In genomic region chr11:68447914-68448313, GRCh38 we compare ENCODE assay signal across 7 cellular contexts. TPM values are rescaled to one million over a fixed set of nuclear protein-coding genes. Genes with fewer than 3 reads are reported as not detected.
DNase-seq lines count a peak whose midpoint lies in the region; ATAC-seq, FAIRE-seq and TF ChIP-seq lines count a peak whose summit lies in the region.
"Not testable (repeated sequence)": the region's sequence is repeated elsewhere in the genome, so short reads cannot be mapped to it uniquely, and the experiment has no call there.

No MANE protein-coding gene starts in this region.

- not testable (repeated sequence) for DNase-seq in Caco-2; WTC11 (ENCODE audit: low spot score); mammary epithelial cell; endothelial cell (ENCODE audit: low spot score); nephron progenitor cell; urothelium cell line (ENCODE audit: low spot score)

- peak; percentile 5 for FAIRE-seq in urothelium cell line (lab: Jason Lieb, UNC)

- not testable (repeated sequence) for BruUV-seq in Caco-2 (replicated peaks; lab: Mats Ljungman, UMichigan); mammary epithelial cell (replicated peaks; lab: Mats Ljungman, UMichigan)

- 68% methylated on average over 5 of the region's 6 CpGs for WGBS in mammary epithelial cell (ENCODE audit: low coverage, missing lambda C conversion rate)

- ATAC-seq in WTC11: not testable (repeated sequence)

- not testable (repeated sequence) for H3K27me3 ChIP-seq in Caco-2 (replicated peaks; ENCODE audit: control insufficient read depth, insufficient read depth, low read length); KMS-11 (ENCODE audit: insufficient read depth, low read depth); mammary epithelial cell (ENCODE audit: insufficient read depth, low read length)

- not testable (repeated sequence) for H3K4me1 Mint-ChIP-seq in Caco-2 (ENCODE audit: low read depth, unreplicated experiment); WTC11; endothelial cell (ENCODE audit: unreplicated experiment); nephron progenitor cell

- H3K9me3 ChIP-seq in Caco-2; mammary epithelial cell (replicated peaks; ENCODE audit: insufficient read depth, low read length): not testable (repeated sequence)

- in situ Hi-C loops in mammary epithelial cell (cut with MboI; ENCODE audit: low sequenced_read_pairs in 2 of 2): not testable (repeated sequence)

- POLR2A ChIA-PET in Caco-2 (lab: Charles Lee); WTC11 (lab: Charles Lee): not testable (repeated sequence)

- H3K4me1 ChIP-seq in Caco-2; KMS-11 (ENCODE audit: low read depth, poor library complexity, severe bottlenecking); mammary epithelial cell (ENCODE audit: insufficient read depth, low read length): not testable (repeated sequence)

- H3K4me3 ChIP-seq in Caco-2 (ENCODE audit: low read depth, low read length); KMS-11 (IDR thresholded peaks at IDR 0.05; ENCODE audit: insufficient read depth, low read depth, low read length); mammary epithelial cell (replicated peaks in 1 of 3; ENCODE audit: insufficient read depth in 1 of 3, low read depth in 2 of 3, low read length in 3 of 3): not testable (repeated sequence)

- H3K27ac ChIP-seq in KMS-11; mammary epithelial cell (ENCODE audit: insufficient read depth, low read depth, low read length): not testable (repeated sequence)

- CTCF ChIA-PET in Caco-2 (lab: Charles Lee); WTC11 (lab: Charles Lee); mammary epithelial cell (lab: Charles Lee; ENCODE audit: low non-redundant PET): not testable (repeated sequence)

- not testable (repeated sequence) for H3K27me3 Mint-ChIP-seq in Caco-2 (ENCODE audit: insufficient read depth, unreplicated experiment); WTC11 (ENCODE audit: low read depth); endothelial cell (ENCODE audit: unreplicated experiment); nephron progenitor cell (ENCODE audit: low read depth, poor library complexity)

- H3K27ac Mint-ChIP-seq in Caco-2 (ENCODE audit: unreplicated experiment): peak overlapping the region; percentile 14
- H3K27ac Mint-ChIP-seq in WTC11: peak overlapping the region; percentile 70
- not testable (repeated sequence) for H3K27ac Mint-ChIP-seq in endothelial cell (ENCODE audit: unreplicated experiment)
- H3K27ac Mint-ChIP-seq in nephron progenitor cell: peak overlapping the region; percentile 19

- not testable (repeated sequence) for H3K9me3 Mint-ChIP-seq in Caco-2 (ENCODE audit: unreplicated experiment); WTC11; endothelial cell (ENCODE audit: unreplicated experiment); nephron progenitor cell

- H3K4me2 ChIP-seq in KMS-11; mammary epithelial cell (ENCODE audit: insufficient read depth, low read depth, low read length): not testable (repeated sequence)

- H3K79me2 ChIP-seq in KMS-11 (ENCODE audit: insufficient read depth, low read depth); mammary epithelial cell (ENCODE audit: insufficient read depth, low read length): not testable (repeated sequence)

- peaks cover 13% of the 10 kb centered on the region for H3K36me3 ChIP-seq in Caco-2 (ENCODE audit: control insufficient read depth, insufficient read depth, low read length)
- not testable (repeated sequence) for H3K36me3 ChIP-seq in KMS-11 (ENCODE audit: insufficient read depth); mammary epithelial cell (ENCODE audit: insufficient read depth, low read length)

- not testable (repeated sequence) for H4K20me1 ChIP-seq in KMS-11 (ENCODE audit: insufficient read depth); mammary epithelial cell (ENCODE audit: insufficient read depth, low read length)

- peaks cover 66% of the 10 kb centered on the region for H3K36me3 Mint-ChIP-seq in Caco-2 (ENCODE audit: insufficient read depth, unreplicated experiment)
- H3K36me3 Mint-ChIP-seq in WTC11: peaks cover 15% of the 10 kb centered on the region
- peaks cover 17% of the 10 kb centered on the region for H3K36me3 Mint-ChIP-seq in endothelial cell (ENCODE audit: low read depth, unreplicated experiment)
- peaks cover 34% of the 10 kb centered on the region for H3K36me3 Mint-ChIP-seq in nephron progenitor cell (ENCODE audit: low read depth)

- H3K4me3 Mint-ChIP-seq in Caco-2 (ENCODE audit: unreplicated experiment); WTC11; nephron progenitor cell: not testable (repeated sequence)
- peak overlapping the region; percentile 37 for H3K4me3 Mint-ChIP-seq in endothelial cell (ENCODE audit: unreplicated experiment)

- H2AFZ ChIP-seq in KMS-11 (ENCODE audit: low read depth) (peak overlapping the region; percentile 47; the same call in 1 of the 2 replicates), mammary epithelial cell (ENCODE audit: low read depth, low read length) (peak overlapping the region; percentile 39)

- intact Hi-C loops in Caco-2 (cut with micrococcal nuclease; ENCODE audit: unreplicated experiment) (loop anchor here (1.0 kb wide), 3 partner anchors 12 to 239 kb away; partner anchors contain the start of gene PPP6R3), mammary epithelial cell (cut with micrococcal nuclease) (loop anchor here (1.0 to 5.0 kb wide), 3 partner anchors 151 to 241 kb away; no protein-coding TSS in a partner anchor)

- H3K9ac ChIP-seq in KMS-11; mammary epithelial cell (ENCODE audit: insufficient read depth, low read length): not testable (repeated sequence)

- not testable (repeated sequence) for TF ChIP-seq CTCF in Caco-2 (IDR thresholded peaks at IDR 0.05; ENCODE audit: insufficient read depth in 1 of 2, low read depth in 1 of 2, low read length in 1 of 2, severe bottlenecking in 1 of 2, unreplicated experiment in 1 of 2); KMS-11 (conservative IDR thresholded peaks at IDR 0.05; ENCODE audit: low read depth, low read length); WTC11 (IDR thresholded peaks at IDR 0.05); mammary epithelial cell (conservative IDR thresholded peaks at IDR 0.05 in 1 of 2, IDR thresholded peaks at IDR 0.05 in 1 of 2; ENCODE audit: extremely low read depth in 1 of 2, insufficient read depth in 1 of 2, low read depth in 1 of 2, low read length in 2 of 2); endothelial cell (IDR thresholded peaks at IDR 0.05; ENCODE audit: unreplicated experiment); nephron progenitor cell (IDR thresholded peaks at IDR 0.05)

- dilution Hi-C loops in mammary epithelial cell (cut with HindIII; ENCODE audit: low sequenced_read_pairs): not testable (repeated sequence)

RNA-seq across cellular contexts. Expression of gene PPP6R3, which starts 12.6 kb away (rescaled TPM):
- total RNA-seq in Caco-2 (2022) (271 and 276 TPM in 2 replicates), WTC11 (2021) (124 to 138 TPM (median 132 TPM) in 3 replicates), mammary epithelial cell (100 to 1,000 TPM in 1 of 2 donors, 10 to 100 TPM in 1; 90.5 to 115 TPM), endothelial cell (ENCODE audit: unreplicated experiment) (115 TPM)
- polyA plus RNA-seq in mammary epithelial cell: 30.8 TPM
- polyA minus RNA-seq in mammary epithelial cell: 122 TPM
